Comparison of ENCODE assay signal across 30 cellular contexts in the genomic region with DNA sequence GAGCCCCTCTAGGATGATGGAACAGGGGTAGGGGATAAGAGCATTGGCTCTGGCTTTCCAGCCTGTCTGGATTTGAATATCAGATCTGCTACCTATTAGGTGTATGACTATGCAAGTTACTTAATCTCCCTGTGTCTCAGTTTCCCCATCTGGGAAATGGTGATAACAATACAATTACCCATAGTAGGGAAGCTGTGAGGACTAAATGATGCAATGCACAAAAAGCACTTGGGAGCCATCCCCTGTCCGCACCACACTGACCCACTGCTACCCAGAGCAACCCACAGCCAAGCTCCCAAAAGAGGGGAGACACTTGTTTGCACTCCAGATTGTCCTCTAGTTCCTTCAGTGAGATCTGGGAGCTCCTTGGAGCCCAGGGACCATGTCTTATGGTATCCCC. TPM values are rescaled to one million over a fixed set of nuclear protein-coding genes. Genes with fewer than 3 reads are reported as not detected.
"Had no signal": no experiment of that assay in that cellular context is flagged by ENCODE, and none has a peak within 500 bp of the region (broad histone marks: within the 10 kb centered on the region; RNA-seq: fewer than 3 reads in every experiment).

No MANE protein-coding gene starts in this region.

- H3K9me3 Mint-ChIP-seq: dendritic cell treated with granulocyte-macrophage colony-stimulating factor and Interleukin-4, amounts not matched to agents 40 ng/mL and 50 ng/mL, for 4 days; effector memory CD8-positive, alpha-beta T cell; endodermal cell had no signal

- H3K4me3 Mint-ChIP-seq: dendritic cell treated with granulocyte-macrophage colony-stimulating factor and Interleukin-4, amounts not matched to agents 40 ng/mL and 50 ng/mL, for 4 days; effector memory CD8-positive, alpha-beta T cell; endodermal cell had no signal

- H3K4me1 ChIP-seq: colonic mucosa, esophagus muscularis mucosa, foreskin keratinocyte, gastroesophageal sphincter, heart left ventricle, heart right ventricle had no signal

- H3K27ac Mint-ChIP-seq: dendritic cell treated with granulocyte-macrophage colony-stimulating factor and Interleukin-4, amounts not matched to agents 40 ng/mL and 50 ng/mL, for 4 days; effector memory CD8-positive, alpha-beta T cell; endodermal cell had no signal

- H2AFZ ChIP-seq: hepatocyte had no signal

- FAIRE-seq: colon, endometrium, endothelial cell of umbilical vein, frontal cortex had no signal

- H3K9me3 ChIP-seq: colonic mucosa, esophagus squamous epithelium, gastrocnemius medialis had no signal

- ATAC-seq: effector memory CD8-positive, alpha-beta T cell; esophagus mucosa; foreskin keratinocyte; gastrocnemius medialis; gastroesophageal sphincter; heart left ventricle; heart right ventricle had no signal

- H3K36me3 ChIP-seq: colonic mucosa, esophagus muscularis mucosa, gastrocnemius medialis, gastroesophageal sphincter, heart left ventricle, heart right ventricle had no signal

- H3K4me1 Mint-ChIP-seq: endodermal cell had no signal

- H3K4me3 ChIP-seq: colonic mucosa, coronary artery, dorsolateral prefrontal cortex, esophagus muscularis mucosa, esophagus squamous epithelium, gastrocnemius medialis, gastroesophageal sphincter, heart left ventricle, heart right ventricle, hepatocyte had no signal

- H3K27ac ChIP-seq: colonic mucosa, coronary artery, dorsolateral prefrontal cortex, epithelial cell of prostate, esophagus muscularis mucosa, esophagus squamous epithelium, foreskin keratinocyte, gastrocnemius medialis, gastroesophageal sphincter, heart left ventricle, heart right ventricle had no signal

- H3K27me3 ChIP-seq: colonic mucosa, esophagus squamous epithelium, foreskin keratinocyte, gastrocnemius medialis, heart left ventricle, hepatocyte had no signal

- DNase-seq: colonic mucosa; cortex of kidney; dermis blood vessel endothelial cell; dorsolateral prefrontal cortex; effector CD4-positive, alpha-beta T cell; effector CD8-positive, alpha-beta T cell; effector memory CD4-positive, alpha-beta T cell; effector memory CD8-positive, alpha-beta T cell; endodermal cell; erythroblast; esophagus squamous epithelium; foreskin fibroblast; foreskin keratinocyte; foreskin melanocyte; gastrocnemius medialis; glutamatergic neuron; head of caudate nucleus; heart left ventricle; heart right ventricle had no signal

- H3K4me2 ChIP-seq: hepatocyte had no signal

RNA-seq across cellular contexts. Expression of a gene that starts 30.1 kb away (rescaled TPM):
- total RNA-seq: dermis blood vessel endothelial cell had no signal
